ENCODE assay signal across 19 cellular contexts in genomic region chr10:95861401-95861800, GRCh38.
"Had no signal": no experiment of that assay in that cellular context is flagged by ENCODE, and none has a peak within 500 bp of the region (broad histone marks: within the 10 kb centered on the region; RNA-seq: fewer than 3 reads in every experiment).

No MANE protein-coding gene starts in this region.

- ATAC-seq: activated CD4-positive, CD25-positive, alpha-beta regulatory T cell treated with anti-CD3 and anti-CD28 coated beads, Interleukin-2, amount 50 U/mL, for 24 hours; esophagus mucosa; heart right ventricle; left ventricle myocardium superior; mucosa of descending colon; right cardiac atrium had no signal

- H3K27ac Mint-ChIP-seq: activated naive CD8-positive, alpha-beta T cell treated with anti-CD3 and anti-CD28 coated beads, Interleukin-2, amount 10 ng/mL, durations not matched to agents 7 days and 5 days; immature natural killer cell; stimulated activated naive CD8-positive, alpha-beta T cell treated with anti-CD3 and anti-CD28 coated beads, Interleukin-15, Interleukin-2, amounts not matched to agents 100 ng/mL and 50 ng/mL, for 24 hours had no signal

- H3K27me3 Mint-ChIP-seq: activated naive CD8-positive, alpha-beta T cell treated with anti-CD3 and anti-CD28 coated beads, Interleukin-2, amount 10 ng/mL, durations not matched to agents 7 days and 5 days; memory B cell; naive B cell had no signal

- H3K27ac ChIP-seq: heart right ventricle, prostate gland, tibial nerve, uterus had no signal

- H3K36me3 ChIP-seq: prostate gland, tibial nerve, uterus had no signal

- H3K4me3 Mint-ChIP-seq: activated naive CD8-positive, alpha-beta T cell treated with anti-CD3 and anti-CD28 coated beads, Interleukin-2, amount 10 ng/mL, durations not matched to agents 7 days and 5 days; immature natural killer cell; memory B cell; naive B cell; neural crest cell; stimulated activated naive CD8-positive, alpha-beta T cell treated with anti-CD3 and anti-CD28 coated beads, Interleukin-15, Interleukin-2, amounts not matched to agents 100 ng/mL and 50 ng/mL, for 24 hours had no signal

- H3K27me3 ChIP-seq: heart right ventricle, tibial nerve, uterus had no signal

- H3K9me3 Mint-ChIP-seq: activated naive CD8-positive, alpha-beta T cell treated with anti-CD3 and anti-CD28 coated beads, Interleukin-2, amount 10 ng/mL, durations not matched to agents 7 days and 5 days; immature natural killer cell; memory B cell; naive B cell; stimulated activated naive CD8-positive, alpha-beta T cell treated with anti-CD3 and anti-CD28 coated beads, Interleukin-15, Interleukin-2, amounts not matched to agents 100 ng/mL and 50 ng/mL, for 24 hours had no signal

- DNase-seq: activated naive CD8-positive, alpha-beta T cell treated with anti-CD3 and anti-CD28 coated beads, Interleukin-2, amount 10 ng/mL, durations not matched to agents 7 days and 5 days; cortex of kidney; heart right ventricle; immature natural killer cell; kidney glomerular epithelial cell; left ventricle myocardium superior; mucosa of descending colon; naive B cell; right cardiac atrium; T-helper 9 cell; uterus had no signal

- H3K4me1 ChIP-seq: prostate gland, uterus had no signal

- H3K9me3 ChIP-seq: heart right ventricle, mucosa of descending colon, prostate gland, tibial nerve, uterus had no signal

- H3K4me1 Mint-ChIP-seq: neural crest cell had no signal

- H3K4me3 ChIP-seq: heart right ventricle, mucosa of descending colon, prostate gland, skin epidermis, tibial nerve, uterus had no signal
